Comparison of ENCODE assay signal across 1 cellular context in genomic region chr6:33697845-33698244, GRCh38.
TF ChIP-seq lines count a peak whose summit lies in the region.

No MANE protein-coding gene starts in this region.

TF ChIP-seq in IMR-90, 13 proteins besides CTCF, POLR2A, EP300 and RAD21:
- no peak for TF ChIP-seq ELK1 (IDR thresholded peaks at IDR 0.05; ENCODE audit: borderline replicate concordance, low read depth, low read length)
TF ChIP-seq in IMR-90: peak in this region for 0.
